1 cellular context compared by ENCODE assay signal in the genomic region with DNA sequence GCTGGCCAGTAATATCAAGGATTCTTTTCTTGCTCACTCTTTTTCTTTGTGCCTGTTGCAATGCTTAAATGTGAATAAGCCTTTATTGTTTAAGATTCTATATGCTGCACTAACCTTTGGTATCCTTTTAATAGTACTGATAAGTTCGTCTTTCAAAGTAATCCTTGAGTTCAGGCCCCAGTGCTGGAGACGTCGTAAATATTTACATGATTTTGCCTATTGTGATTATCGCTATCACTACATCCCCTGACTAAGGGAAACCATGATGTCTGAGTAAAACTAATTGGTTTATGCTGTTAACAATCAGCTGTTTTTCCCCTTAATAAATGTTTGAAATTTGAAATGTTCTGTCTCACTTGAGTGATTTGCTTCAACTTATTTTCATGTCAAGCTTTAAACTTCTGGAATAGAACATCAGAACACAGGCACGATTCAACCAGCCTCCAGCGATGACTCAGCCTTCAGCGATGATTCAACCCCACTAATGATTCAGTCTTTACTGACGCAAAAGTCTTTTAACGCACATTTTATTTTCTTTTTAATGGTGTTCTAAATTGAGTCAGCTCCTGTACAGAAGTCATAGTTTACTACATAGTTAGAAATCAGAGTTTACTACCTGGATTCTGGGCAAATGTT.
TF ChIP-seq lines count a peak whose summit lies in the region.

No MANE protein-coding gene starts in this region.

TF ChIP-seq in K562, 482 proteins besides CTCF, POLR2A, EP300 and RAD21 (continued from another document and continues in another):
- TF ChIP-seq CXXC5 (CRISPR knock-in tag; IDR thresholded peaks at IDR 0.05) (peak; percentile 35), RBM15 (IDR thresholded peaks at IDR 0.05; ENCODE audit: insufficient read depth, low read length) (no peak), GTF2E2 (tag; IDR thresholded peaks at IDR 0.05) (no peak), ZNF444 (CRISPR knock-in tag; IDR thresholded peaks at IDR 0.05) (no peak), ZNF407 (IDR thresholded peaks at IDR 0.05; ENCODE audit: low read depth) (no peak), ZNF133 (CRISPR knock-in tag; IDR thresholded peaks at IDR 0.05) (no peak), ZNF766 (CRISPR knock-in tag; conservative IDR thresholded peaks at IDR 0.05) (no peak), DACH1 (IDR thresholded peaks at IDR 0.05; ENCODE audit: partially characterized antibody) (peak; percentile 86), HDAC8 (tag; IDR thresholded peaks at IDR 0.05) (no peak), FOXJ2 (tag; IDR thresholded peaks at IDR 0.05) (peak; percentile 85), BCOR (IDR thresholded peaks at IDR 0.05) (no peak), ZNF212 (CRISPR knock-in tag; IDR thresholded peaks at IDR 0.05) (no peak), MBD1 (CRISPR knock-in tag; IDR thresholded peaks at IDR 0.05) (no peak), ELF4 (CRISPR knock-in tag; IDR thresholded peaks at IDR 0.05) (no peak), POLR3G (IDR thresholded peaks at IDR 0.05; ENCODE audit: extremely low read depth, insufficient read length, insufficient replicate concordance) (no peak), GABPB2 (CRISPR knock-in tag; conservative IDR thresholded peaks at IDR 0.05) (no peak), E2F4 (CRISPR knock-in tag; IDR thresholded peaks at IDR 0.05; ENCODE audit: low read depth) (no peak), STAT5A (IDR thresholded peaks at IDR 0.05; ENCODE audit: borderline replicate concordance, low read length) (no peak)
- TF ChIP-seq, protein P1, sequence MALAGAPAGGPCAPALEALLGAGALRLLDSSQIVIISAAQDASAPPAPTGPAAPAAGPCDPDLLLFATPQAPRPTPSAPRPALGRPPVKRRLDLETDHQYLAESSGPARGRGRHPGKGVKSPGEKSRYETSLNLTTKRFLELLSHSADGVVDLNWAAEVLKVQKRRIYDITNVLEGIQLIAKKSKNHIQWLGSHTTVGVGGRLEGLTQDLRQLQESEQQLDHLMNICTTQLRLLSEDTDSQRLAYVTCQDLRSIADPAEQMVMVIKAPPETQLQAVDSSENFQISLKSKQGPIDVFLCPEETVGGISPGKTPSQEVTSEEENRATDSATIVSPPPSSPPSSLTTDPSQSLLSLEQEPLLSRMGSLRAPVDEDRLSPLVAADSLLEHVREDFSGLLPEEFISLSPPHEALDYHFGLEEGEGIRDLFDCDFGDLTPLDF (CRISPR knock-in tag; IDR thresholded peaks at IDR 0.05): no peak
- TF ChIP-seq, protein P2, sequence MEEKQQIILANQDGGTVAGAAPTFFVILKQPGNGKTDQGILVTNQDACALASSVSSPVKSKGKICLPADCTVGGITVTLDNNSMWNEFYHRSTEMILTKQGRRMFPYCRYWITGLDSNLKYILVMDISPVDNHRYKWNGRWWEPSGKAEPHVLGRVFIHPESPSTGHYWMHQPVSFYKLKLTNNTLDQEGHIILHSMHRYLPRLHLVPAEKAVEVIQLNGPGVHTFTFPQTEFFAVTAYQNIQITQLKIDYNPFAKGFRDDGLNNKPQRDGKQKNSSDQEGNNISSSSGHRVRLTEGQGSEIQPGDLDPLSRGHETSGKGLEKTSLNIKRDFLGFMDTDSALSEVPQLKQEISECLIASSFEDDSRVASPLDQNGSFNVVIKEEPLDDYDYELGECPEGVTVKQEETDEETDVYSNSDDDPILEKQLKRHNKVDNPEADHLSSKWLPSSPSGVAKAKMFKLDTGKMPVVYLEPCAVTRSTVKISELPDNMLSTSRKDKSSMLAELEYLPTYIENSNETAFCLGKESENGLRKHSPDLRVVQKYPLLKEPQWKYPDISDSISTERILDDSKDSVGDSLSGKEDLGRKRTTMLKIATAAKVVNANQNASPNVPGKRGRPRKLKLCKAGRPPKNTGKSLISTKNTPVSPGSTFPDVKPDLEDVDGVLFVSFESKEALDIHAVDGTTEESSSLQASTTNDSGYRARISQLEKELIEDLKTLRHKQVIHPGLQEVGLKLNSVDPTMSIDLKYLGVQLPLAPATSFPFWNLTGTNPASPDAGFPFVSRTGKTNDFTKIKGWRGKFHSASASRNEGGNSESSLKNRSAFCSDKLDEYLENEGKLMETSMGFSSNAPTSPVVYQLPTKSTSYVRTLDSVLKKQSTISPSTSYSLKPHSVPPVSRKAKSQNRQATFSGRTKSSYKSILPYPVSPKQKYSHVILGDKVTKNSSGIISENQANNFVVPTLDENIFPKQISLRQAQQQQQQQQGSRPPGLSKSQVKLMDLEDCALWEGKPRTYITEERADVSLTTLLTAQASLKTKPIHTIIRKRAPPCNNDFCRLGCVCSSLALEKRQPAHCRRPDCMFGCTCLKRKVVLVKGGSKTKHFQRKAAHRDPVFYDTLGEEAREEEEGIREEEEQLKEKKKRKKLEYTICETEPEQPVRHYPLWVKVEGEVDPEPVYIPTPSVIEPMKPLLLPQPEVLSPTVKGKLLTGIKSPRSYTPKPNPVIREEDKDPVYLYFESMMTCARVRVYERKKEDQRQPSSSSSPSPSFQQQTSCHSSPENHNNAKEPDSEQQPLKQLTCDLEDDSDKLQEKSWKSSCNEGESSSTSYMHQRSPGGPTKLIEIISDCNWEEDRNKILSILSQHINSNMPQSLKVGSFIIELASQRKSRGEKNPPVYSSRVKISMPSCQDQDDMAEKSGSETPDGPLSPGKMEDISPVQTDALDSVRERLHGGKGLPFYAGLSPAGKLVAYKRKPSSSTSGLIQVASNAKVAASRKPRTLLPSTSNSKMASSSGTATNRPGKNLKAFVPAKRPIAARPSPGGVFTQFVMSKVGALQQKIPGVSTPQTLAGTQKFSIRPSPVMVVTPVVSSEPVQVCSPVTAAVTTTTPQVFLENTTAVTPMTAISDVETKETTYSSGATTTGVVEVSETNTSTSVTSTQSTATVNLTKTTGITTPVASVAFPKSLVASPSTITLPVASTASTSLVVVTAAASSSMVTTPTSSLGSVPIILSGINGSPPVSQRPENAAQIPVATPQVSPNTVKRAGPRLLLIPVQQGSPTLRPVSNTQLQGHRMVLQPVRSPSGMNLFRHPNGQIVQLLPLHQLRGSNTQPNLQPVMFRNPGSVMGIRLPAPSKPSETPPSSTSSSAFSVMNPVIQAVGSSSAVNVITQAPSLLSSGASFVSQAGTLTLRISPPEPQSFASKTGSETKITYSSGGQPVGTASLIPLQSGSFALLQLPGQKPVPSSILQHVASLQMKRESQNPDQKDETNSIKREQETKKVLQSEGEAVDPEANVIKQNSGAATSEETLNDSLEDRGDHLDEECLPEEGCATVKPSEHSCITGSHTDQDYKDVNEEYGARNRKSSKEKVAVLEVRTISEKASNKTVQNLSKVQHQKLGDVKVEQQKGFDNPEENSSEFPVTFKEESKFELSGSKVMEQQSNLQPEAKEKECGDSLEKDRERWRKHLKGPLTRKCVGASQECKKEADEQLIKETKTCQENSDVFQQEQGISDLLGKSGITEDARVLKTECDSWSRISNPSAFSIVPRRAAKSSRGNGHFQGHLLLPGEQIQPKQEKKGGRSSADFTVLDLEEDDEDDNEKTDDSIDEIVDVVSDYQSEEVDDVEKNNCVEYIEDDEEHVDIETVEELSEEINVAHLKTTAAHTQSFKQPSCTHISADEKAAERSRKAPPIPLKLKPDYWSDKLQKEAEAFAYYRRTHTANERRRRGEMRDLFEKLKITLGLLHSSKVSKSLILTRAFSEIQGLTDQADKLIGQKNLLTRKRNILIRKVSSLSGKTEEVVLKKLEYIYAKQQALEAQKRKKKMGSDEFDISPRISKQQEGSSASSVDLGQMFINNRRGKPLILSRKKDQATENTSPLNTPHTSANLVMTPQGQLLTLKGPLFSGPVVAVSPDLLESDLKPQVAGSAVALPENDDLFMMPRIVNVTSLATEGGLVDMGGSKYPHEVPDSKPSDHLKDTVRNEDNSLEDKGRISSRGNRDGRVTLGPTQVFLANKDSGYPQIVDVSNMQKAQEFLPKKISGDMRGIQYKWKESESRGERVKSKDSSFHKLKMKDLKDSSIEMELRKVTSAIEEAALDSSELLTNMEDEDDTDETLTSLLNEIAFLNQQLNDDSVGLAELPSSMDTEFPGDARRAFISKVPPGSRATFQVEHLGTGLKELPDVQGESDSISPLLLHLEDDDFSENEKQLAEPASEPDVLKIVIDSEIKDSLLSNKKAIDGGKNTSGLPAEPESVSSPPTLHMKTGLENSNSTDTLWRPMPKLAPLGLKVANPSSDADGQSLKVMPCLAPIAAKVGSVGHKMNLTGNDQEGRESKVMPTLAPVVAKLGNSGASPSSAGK (IDR thresholded peaks at IDR 0.05): peak; percentile 38; the same call in 1 of the 2 replicates
- TF ChIP-seq, protein P3, sequence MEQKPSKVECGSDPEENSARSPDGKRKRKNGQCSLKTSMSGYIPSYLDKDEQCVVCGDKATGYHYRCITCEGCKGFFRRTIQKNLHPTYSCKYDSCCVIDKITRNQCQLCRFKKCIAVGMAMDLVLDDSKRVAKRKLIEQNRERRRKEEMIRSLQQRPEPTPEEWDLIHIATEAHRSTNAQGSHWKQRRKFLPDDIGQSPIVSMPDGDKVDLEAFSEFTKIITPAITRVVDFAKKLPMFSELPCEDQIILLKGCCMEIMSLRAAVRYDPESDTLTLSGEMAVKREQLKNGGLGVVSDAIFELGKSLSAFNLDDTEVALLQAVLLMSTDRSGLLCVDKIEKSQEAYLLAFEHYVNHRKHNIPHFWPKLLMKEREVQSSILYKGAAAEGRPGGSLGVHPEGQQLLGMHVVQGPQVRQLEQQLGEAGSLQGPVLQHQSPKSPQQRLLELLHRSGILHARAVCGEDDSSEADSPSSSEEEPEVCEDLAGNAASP (IDR thresholded peaks at IDR 0.05): no peak
- TF ChIP-seq, protein P4, sequence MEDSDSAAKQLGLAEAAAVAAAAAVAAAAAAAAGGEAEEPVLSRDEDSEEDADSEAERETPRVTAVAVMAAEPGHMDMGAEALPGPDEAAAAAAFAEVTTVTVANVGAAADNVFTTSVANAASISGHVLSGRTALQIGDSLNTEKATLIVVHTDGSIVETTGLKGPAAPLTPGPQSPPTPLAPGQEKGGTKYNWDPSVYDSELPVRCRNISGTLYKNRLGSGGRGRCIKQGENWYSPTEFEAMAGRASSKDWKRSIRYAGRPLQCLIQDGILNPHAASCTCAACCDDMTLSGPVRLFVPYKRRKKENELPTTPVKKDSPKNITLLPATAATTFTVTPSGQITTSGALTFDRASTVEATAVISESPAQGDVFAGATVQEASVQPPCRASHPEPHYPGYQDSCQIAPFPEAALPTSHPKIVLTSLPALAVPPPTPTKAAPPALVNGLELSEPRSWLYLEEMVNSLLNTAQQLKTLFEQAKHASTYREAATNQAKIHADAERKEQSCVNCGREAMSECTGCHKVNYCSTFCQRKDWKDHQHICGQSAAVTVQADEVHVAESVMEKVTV (CRISPR knock-in tag; IDR thresholded peaks at IDR 0.05): no peak
